In genomic region chr7:106009511-106010226, GRCh38 we compare ENCODE assay signal across 1 cellular context.
TF ChIP-seq lines count a peak whose summit lies in the region.

No MANE protein-coding gene starts in this region.

TF ChIP-seq in SK-N-SH, 30 proteins besides CTCF, POLR2A, EP300 and RAD21 (continued from another document):
- TF ChIP-seq REST (IDR thresholded peaks at IDR 0.05; ENCODE audit: low read depth, low read length) (peak; percentile 14; the same call in 1 of the 2 replicates), NFIC (IDR thresholded peaks at IDR 0.05; ENCODE audit: borderline replicate concordance) (no peak), MAX (IDR thresholded peaks at IDR 0.05; ENCODE audit: low read depth) (peak; percentile 91), TAF1 (IDR thresholded peaks at IDR 0.05; ENCODE audit: borderline replicate concordance, low read depth, low read length) (peak; percentile 44; the same call in 1 of the 2 replicates), USF2 (IDR thresholded peaks at IDR 0.05; ENCODE audit: borderline replicate concordance, low read depth, low read length) (peak; percentile 60), IRF3 (IDR thresholded peaks at IDR 0.05; ENCODE audit: low read depth, low read length) (no peak), GATA2 (CRISPR knock-in tag; IDR thresholded peaks at IDR 0.05) (no peak), RXRA (IDR thresholded peaks at IDR 0.05; ENCODE audit: borderline replicate concordance, low read depth) (no peak), SMC3 (IDR thresholded peaks at IDR 0.05; ENCODE audit: low read depth, low read length) (peak; percentile 97), ELF1 (IDR thresholded peaks at IDR 0.05) (no peak), POLR2AphosphoS5 (IDR thresholded peaks at IDR 0.05; ENCODE audit: low read depth, low read length) (no peak), TCF12 (IDR thresholded peaks at IDR 0.05) (peak; percentile 71), USF1 (IDR thresholded peaks at IDR 0.05; ENCODE audit: borderline replicate concordance, low read depth) (peak; percentile 88), JUND (IDR thresholded peaks at IDR 0.05) (no peak; the same call in 1 of the 2 replicates)
